22 cellular contexts compared by ENCODE assay signal in the genomic region with DNA sequence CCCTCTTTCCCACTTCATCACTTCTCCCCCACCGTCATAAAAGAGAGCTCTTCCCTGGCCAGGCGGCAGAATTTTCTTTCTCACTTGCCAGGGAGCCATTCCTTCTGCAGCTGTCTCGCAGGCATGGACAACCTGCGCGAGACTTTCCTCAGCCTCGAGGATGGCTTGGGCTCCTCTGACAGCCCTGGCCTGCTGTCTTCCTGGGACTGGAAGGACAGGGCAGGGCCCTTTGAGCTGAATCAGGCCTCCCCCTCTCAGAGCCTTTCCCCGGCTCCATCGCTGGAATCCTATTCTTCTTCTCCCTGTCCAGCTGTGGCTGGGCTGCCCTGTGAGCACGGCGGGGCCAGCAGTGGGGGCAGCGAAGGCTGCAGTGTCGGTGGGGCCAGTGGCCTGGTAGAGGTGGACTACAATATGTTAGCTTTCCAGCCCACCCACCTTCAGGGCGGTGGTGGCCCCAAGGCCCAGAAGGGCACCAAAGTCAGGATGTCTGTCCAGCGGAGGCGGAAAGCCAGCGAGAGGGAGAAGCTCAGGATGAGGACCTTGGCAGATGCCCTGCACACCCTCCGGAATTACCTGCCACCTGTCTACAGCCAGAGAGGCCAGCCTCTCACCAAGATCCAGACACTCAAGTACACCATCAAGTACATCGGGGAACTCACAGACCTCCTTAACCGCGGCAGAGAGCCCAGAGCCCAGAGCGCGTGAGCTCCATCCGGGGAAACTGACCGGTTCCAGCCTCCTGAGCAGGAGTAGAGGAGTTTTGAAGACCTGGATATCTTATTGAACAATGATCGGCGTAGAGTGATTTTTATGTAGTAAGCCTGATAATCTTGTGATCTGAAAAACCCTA. TPM values are rescaled to one million over a fixed set of nuclear protein-coding genes. Genes with fewer than 3 reads are reported as not detected.
DNase-seq lines count a peak whose midpoint lies in the region; ATAC-seq and TF ChIP-seq lines count a peak whose summit lies in the region.
"Had no signal": no experiment of that assay in that cellular context is flagged by ENCODE, and none has a peak within 500 bp of the region (broad histone marks: within the 10 kb centered on the region; RNA-seq: fewer than 3 reads in every experiment).

A gene with protein sequence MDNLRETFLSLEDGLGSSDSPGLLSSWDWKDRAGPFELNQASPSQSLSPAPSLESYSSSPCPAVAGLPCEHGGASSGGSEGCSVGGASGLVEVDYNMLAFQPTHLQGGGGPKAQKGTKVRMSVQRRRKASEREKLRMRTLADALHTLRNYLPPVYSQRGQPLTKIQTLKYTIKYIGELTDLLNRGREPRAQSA (plus strand): TSS at position 65 of the 850 bp plus-strand sequence. CDS start 59 bp downstream, at position 124.

- DNase-seq in DMS79 (lab: John Stamatoyannopoulos, UW) = peak; percentile 63
- no peak for DNase-seq in epithelial cell of prostate (ENCODE audit: low read depth, low spot score)
- DNase-seq in prostate gland (ENCODE audit: low spot score) = no peak
- DNase-seq in SIG-M5 treated with dmso at 0.1 percent for 504 hours (lab: John Stamatoyannopoulos, UW; ENCODE audit: unreplicated experiment) = no peak
- no peak for DNase-seq in DMS153 (lab: John Stamatoyannopoulos, UW)
- DNase-seq in NCI-H1105 (lab: John Stamatoyannopoulos, UW) = no peak
- no peak for DNase-seq in CD4-positive, alpha-beta T cell
- DNase-seq: activated CD4-positive, alpha-beta T cell treated with anti-CD3 and anti-CD28 coated beads, Interleukin-2, amount 50 U/mL, for 48 hours; activated T-cell treated with anti-CD3 and anti-CD28 coated beads, Interleukin-2, amount 50 U/mL, for 1 hour; brain microvascular endothelial cell; Kasumi-1; lower lobe of right lung; NCI-H1436 treated with DMSO at 0.1 percent for 48 hours; NK-92 treated with Interleukin-12 subunit alpha and Interleukin-12 subunit beta, amount 100 ng/mL, for 24 hours; RPMI8226; stimulated activated CD4-positive, alpha-beta T cell treated with anti-CD3 and anti-CD28 coated beads, Interleukin-15, amount 100 ng/mL, for 24 hours; stimulated activated naive CD8-positive, alpha-beta T cell treated with anti-CD3 and anti-CD28 coated beads, Interleukin-15, Interleukin-2, amounts not matched to agents 100 U/mL and 50 U/mL, for 24 hours had no signal

- H3K9me3 Mint-ChIP-seq in CD4-positive, alpha-beta T cell = no peaks in the 10 kb centered on the region
- H3K9me3 Mint-ChIP-seq: activated naive CD4-positive, alpha-beta T cell treated with anti-CD3 and anti-CD28 coated beads, Interleukin-2, amount 50 U/mL, for 24 hours had no signal

- 80% methylated on average over 25 of the region's 26 CpGs for WGBS in prostate gland

- CTCF ChIA-PET in CD4-positive, alpha-beta T cell (lab: Charles Lee) = no interaction called here

- H3K79me2 ChIP-seq in OCI-LY3 (ENCODE audit: low read length) = no peaks in the 10 kb centered on the region

- peaks cover 28% of the 10 kb centered on the region for H3K27me3 Mint-ChIP-seq in CD4-positive, alpha-beta T cell

- H3K4me3 ChIP-seq in OCI-LY3 (ENCODE audit: low read length) = peak within 1 kb of the TSS; percentile 38
- no peak within 1 kb of the TSS for H3K4me3 ChIP-seq in prostate gland
- H3K4me3 ChIP-seq: esophagus muscularis mucosa, lower lobe of right lung had no signal

- ATAC-seq in CD4-positive, alpha-beta T cell (ENCODE audit: poor library complexity) = no peak
- ATAC-seq: stimulated activated naive CD8-positive, alpha-beta T cell treated with anti-CD3 and anti-CD28 coated beads, Interleukin-15, Interleukin-2, amounts not matched to agents 100 U/mL and 50 U/mL, for 24 hours had no signal

- H3K36me3 Mint-ChIP-seq in CD4-positive, alpha-beta T cell (ENCODE audit: low read depth) = no peaks in the 10 kb centered on the region
- H3K36me3 Mint-ChIP-seq: activated naive CD4-positive, alpha-beta T cell treated with anti-CD3 and anti-CD28 coated beads, Interleukin-2, amount 50 U/mL, for 24 hours had no signal

- H3K4me3 Mint-ChIP-seq in CD4-positive, alpha-beta T cell = no peak within 1 kb of the TSS
- H3K4me3 Mint-ChIP-seq: activated naive CD4-positive, alpha-beta T cell treated with anti-CD3 and anti-CD28 coated beads, Interleukin-2, amount 50 U/mL, for 24 hours had no signal

- no peak within 1 kb of the TSS for H2AFZ ChIP-seq in OCI-LY3 (ENCODE audit: low read depth, low read length)

- POLR2A ChIA-PET in CD4-positive, alpha-beta T cell (lab: Charles Lee) = no interaction called here

- no peak within 1 kb of the TSS for H3K27ac Mint-ChIP-seq in CD4-positive, alpha-beta T cell
- H3K27ac Mint-ChIP-seq: activated naive CD4-positive, alpha-beta T cell treated with anti-CD3 and anti-CD28 coated beads, Interleukin-2, amount 50 U/mL, for 24 hours had no signal

- TF ChIP-seq CTCF in OCI-LY3 (IDR thresholded peaks at IDR 0.05; ENCODE audit: low read depth, low read length) (no peak), prostate gland (IDR thresholded peaks at IDR 0.05) (no peak)
- no peak for TF ChIP-seq CTCF in CD4-positive, alpha-beta T cell (IDR thresholded peaks at IDR 0.05)

- H3K4me2 ChIP-seq in OCI-LY3 (ENCODE audit: low read length) = peak within 1 kb of the TSS; percentile 77

- peaks cover 80% of the 10 kb centered on the region for H3K4me1 ChIP-seq in OCI-LY3 (ENCODE audit: low read length)
- H3K4me1 ChIP-seq in prostate gland (replicated peaks) = no peaks in the 10 kb centered on the region

- TF ChIP-seq POLR2A in prostate gland (IDR thresholded peaks at IDR 0.05) = no peak

- H3K4me1 Mint-ChIP-seq in CD4-positive, alpha-beta T cell (ENCODE audit: low read depth) = no peaks in the 10 kb centered on the region

- H4K20me1 ChIP-seq in OCI-LY3 (ENCODE audit: insufficient read depth, low read length) = no peaks in the 10 kb centered on the region

- intact Hi-C loops in prostate gland (cut with DNase I) = no loop called here
- intact Hi-C loops in CD4-positive, alpha-beta T cell (cut with DNase I, micrococcal nuclease) = no loop called here

- H3K27me3 ChIP-seq in OCI-LY3 (ENCODE audit: low read depth, low read length) = no peaks in the 10 kb centered on the region
- no peaks in the 10 kb centered on the region for H3K27me3 ChIP-seq in prostate gland (replicated peaks; ENCODE audit: insufficient read depth)
- H3K27me3 ChIP-seq in CD4-positive, alpha-beta T cell (ENCODE audit: control insufficient read depth, insufficient read depth, low read length) = no peaks in the 10 kb centered on the region
- H3K27me3 ChIP-seq: brain microvascular endothelial cell, esophagus muscularis mucosa had no signal

- peak within 1 kb of the TSS; percentile 96 for H3K27ac ChIP-seq in OCI-LY3 (ENCODE audit: low read length)
- H3K27ac ChIP-seq in epithelial cell of prostate = peak within 1 kb of the TSS; percentile 94
- peak within 1 kb of the TSS; percentile 14 to 57 for H3K27ac ChIP-seq in prostate gland
- H3K27ac ChIP-seq in CD4-positive, alpha-beta T cell (ENCODE audit: low read depth, low read length) = no peak within 1 kb of the TSS
- H3K27ac ChIP-seq: brain microvascular endothelial cell, esophagus muscularis mucosa, lower lobe of right lung had no signal

- H3K9me3 ChIP-seq in OCI-LY3 (ENCODE audit: insufficient read depth, low read length) (no peaks in the 10 kb centered on the region), prostate gland (no peaks in the 10 kb centered on the region)
- no peaks in the 10 kb centered on the region for H3K9me3 ChIP-seq in CD4-positive, alpha-beta T cell (ENCODE audit: control insufficient read depth, low read length)
- H3K9me3 ChIP-seq: esophagus muscularis mucosa, lower lobe of right lung had no signal

- H3K36me3 ChIP-seq in OCI-LY3 (replicated peaks; ENCODE audit: low read depth, low read length) (no peaks in the 10 kb centered on the region), prostate gland (no peaks in the 10 kb centered on the region)
- H3K36me3 ChIP-seq: brain microvascular endothelial cell, esophagus muscularis mucosa, lower lobe of right lung had no signal

- peak within 1 kb of the TSS; percentile 66 for H3K9ac ChIP-seq in OCI-LY3 (ENCODE audit: low read length)

RNA-seq across cellular contexts. Expression of the gene that starts here (rescaled TPM):
- total RNA-seq in prostate gland = not detected
- not detected for total RNA-seq in CD4-positive, alpha-beta T cell
- total RNA-seq: dermis microvascular lymphatic vessel endothelial cell, esophagus muscularis mucosa, lower lobe of right lung, renal cortical epithelial cell had no signal
